7 cellular contexts compared by ENCODE assay signal in the genomic region with DNA sequence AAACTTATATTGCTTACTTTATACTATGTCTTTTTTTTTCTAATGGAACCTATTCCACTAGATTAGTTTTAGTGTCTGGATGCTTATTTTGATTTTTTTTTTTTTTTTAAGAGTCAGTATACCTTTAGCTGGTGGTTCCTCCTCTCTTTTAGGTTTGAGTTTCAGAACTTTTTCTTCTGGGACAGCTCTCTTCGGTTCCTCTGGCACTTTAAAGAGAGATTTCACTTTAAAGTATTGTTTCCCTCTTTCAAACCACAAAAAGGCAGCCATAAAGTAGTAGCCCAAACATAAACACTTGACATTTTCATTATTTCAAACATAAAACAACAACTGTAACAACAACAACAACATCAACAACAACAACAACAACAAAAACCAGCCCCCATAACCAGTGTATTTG.
"Had no signal": no experiment of that assay in that cellular context is flagged by ENCODE, and none has a peak within 500 bp of the region (broad histone marks: within the 10 kb centered on the region; RNA-seq: fewer than 3 reads in every experiment).

No MANE protein-coding gene starts in this region.

- H3K9me3 ChIP-seq: HAP-1 had no signal

- H3K36me3 ChIP-seq: HAP-1 had no signal

- H3K4me3 Mint-ChIP-seq: GM23338 had no signal

- H2AFZ ChIP-seq: GM23338 had no signal

- H3K4me2 ChIP-seq: GM23338, KMS-11 had no signal

- H3K9me3 Mint-ChIP-seq: GM23338 had no signal

- H3K4me3 ChIP-seq: GM23338, HAP-1 had no signal

- H3K27ac ChIP-seq: KMS-11 had no signal

- H3K27ac Mint-ChIP-seq: GM23338 had no signal

- H3K4me1 Mint-ChIP-seq: GM23338 had no signal

- ATAC-seq: GM23338, HCT116 had no signal

- DNase-seq: H7, IMR-90, KBM-7 had no signal

- H3K9ac ChIP-seq: KMS-11 had no signal
